In the genomic region with DNA sequence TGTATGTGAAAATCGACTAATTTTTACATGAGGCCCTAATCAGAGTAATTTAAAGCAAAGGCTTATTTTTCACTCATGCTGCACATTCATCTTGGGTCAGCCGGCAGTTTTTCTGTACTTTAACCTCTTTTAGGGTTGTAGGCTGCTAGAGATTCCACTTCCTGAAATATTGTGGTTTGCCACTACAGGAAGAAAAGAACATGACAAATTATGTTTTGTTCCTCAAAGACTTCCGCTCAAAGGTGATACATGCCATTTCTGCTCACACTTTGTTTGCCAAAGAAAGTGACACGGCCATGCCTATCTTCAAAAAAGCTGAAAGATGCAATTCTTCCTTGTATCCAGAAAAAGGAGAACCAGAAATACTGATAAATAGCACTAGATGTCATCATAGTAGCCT, we compare ENCODE assay signal across 11 cellular contexts.
DNase-seq lines count a peak whose midpoint lies in the region; ATAC-seq and TF ChIP-seq lines count a peak whose summit lies in the region.
"Had no signal": no experiment of that assay in that cellular context is flagged by ENCODE, and none has a peak within 500 bp of the region (broad histone marks: within the 10 kb centered on the region; RNA-seq: fewer than 3 reads in every experiment).

No MANE protein-coding gene starts in this region.

- ATAC-seq in GM19043 (IDR thresholded peaks at IDR 0.05; ENCODE audit: low read depth, unreplicated experiment) (peak; percentile 74), HG03571 (IDR thresholded peaks at IDR 0.05; ENCODE audit: unreplicated experiment) (peak; percentile 90), HG03095 (IDR thresholded peaks at IDR 0.05; ENCODE audit: unreplicated experiment) (no peak), GM21360 (IDR thresholded peaks at IDR 0.05; ENCODE audit: unreplicated experiment) (no peak)
- peak; percentile 66 for ATAC-seq in activated CD8-positive, alpha-beta T cell treated with anti-CD3 and anti-CD28 coated beads for 36 hours

- CTCF ChIA-PET in activated CD8-positive, alpha-beta T cell treated with anti-CD3 and anti-CD28 coated beads for 36 hours (lab: Charles Lee) = no interaction called here

- H3K4me1 Mint-ChIP-seq in CD14-positive monocyte = peaks cover 59% of the 10 kb centered on the region
- peaks cover 30% of the 10 kb centered on the region for H3K4me1 Mint-ChIP-seq in activated CD8-positive, alpha-beta T cell treated with anti-CD3 and anti-CD28 coated beads for 36 hours (ENCODE audit: low read depth)

- no peaks in the 10 kb centered on the region for H3K36me3 Mint-ChIP-seq in CD14-positive monocyte
- no peaks in the 10 kb centered on the region for H3K36me3 Mint-ChIP-seq in activated CD8-positive, alpha-beta T cell treated with anti-CD3 and anti-CD28 coated beads for 36 hours (ENCODE audit: low read depth)

- H3K9me3 Mint-ChIP-seq in CD14-positive monocyte = peaks cover 0 to 16% (median 2%) of the 10 kb centered on the region in 7 donors
- H3K9me3 Mint-ChIP-seq in activated CD8-positive, alpha-beta T cell treated with anti-CD3 and anti-CD28 coated beads for 36 hours = no peaks in the 10 kb centered on the region

- DNase-seq in CD14-positive monocyte (ENCODE audit: low spot score) (peak; percentile 55), AG08395 (ENCODE audit: low spot score) (no peak), caudate nucleus (lab: John Stamatoyannopoulos, UW) (no peak)
- no peak for DNase-seq in activated CD8-positive, alpha-beta T cell treated with anti-CD3 and anti-CD28 coated beads for 36 hours
- DNase-seq: NCI-H2029 had no signal

- POLR2A ChIA-PET in activated CD8-positive, alpha-beta T cell treated with anti-CD3 and anti-CD28 coated beads for 36 hours (lab: Charles Lee) = no interaction called here

- H3K27ac Mint-ChIP-seq in CD14-positive monocyte = peak overlapping the region in 5 of 7 donors; percentile 4 to 82 (median 52)
- H3K27ac Mint-ChIP-seq in activated CD8-positive, alpha-beta T cell treated with anti-CD3 and anti-CD28 coated beads for 36 hours = peak overlapping the region; percentile 53

- intact Hi-C loops in CD14-positive monocyte (cut with micrococcal nuclease) = loop anchor here (10.0 kb wide), 2 partner anchors 138 to 412 kb away; a partner anchor contains a TSS
- intact Hi-C loops in activated CD8-positive, alpha-beta T cell treated with anti-CD3 and anti-CD28 coated beads for 36 hours (cut with micrococcal nuclease) = no loop called here

- H3K4me3 Mint-ChIP-seq in CD14-positive monocyte = peak overlapping the region in 1 of 2 donors; percentile 81
- no peak overlapping the region for H3K4me3 Mint-ChIP-seq in activated CD8-positive, alpha-beta T cell treated with anti-CD3 and anti-CD28 coated beads for 36 hours

- peaks cover 64 to 81% (median 71%) of the 10 kb centered on the region in 3 donors for H3K27me3 Mint-ChIP-seq in CD14-positive monocyte (ENCODE audit: low read depth in 3 of 3)
- H3K27me3 Mint-ChIP-seq in activated CD8-positive, alpha-beta T cell treated with anti-CD3 and anti-CD28 coated beads for 36 hours = no peaks in the 10 kb centered on the region

- H3K27ac ChIP-seq in caudate nucleus (ENCODE audit: low read depth, low read length) = no peak overlapping the region
- H3K27ac ChIP-seq: C4-2B, SK-N-MC had no signal

- no peak for TF ChIP-seq CTCF in CD14-positive monocyte (IDR thresholded peaks at IDR 0.05)
- no peak for TF ChIP-seq CTCF in activated CD8-positive, alpha-beta T cell treated with anti-CD3 and anti-CD28 coated beads for 36 hours (IDR thresholded peaks at IDR 0.05)

Comparison
In these comparisons a context has a peak if more than half of its experiments do, and no peak if none do; other contexts are left out.
1. ATAC-seq: peak in GM19043 (single experiment), HG03571 (single experiment) and activated CD8-positive, alpha-beta T cell treated with anti-CD3 and anti-CD28 coated beads for 36 hours (single experiment); none in HG03095 (single experiment) and GM21360 (single experiment).